In the genomic region with DNA sequence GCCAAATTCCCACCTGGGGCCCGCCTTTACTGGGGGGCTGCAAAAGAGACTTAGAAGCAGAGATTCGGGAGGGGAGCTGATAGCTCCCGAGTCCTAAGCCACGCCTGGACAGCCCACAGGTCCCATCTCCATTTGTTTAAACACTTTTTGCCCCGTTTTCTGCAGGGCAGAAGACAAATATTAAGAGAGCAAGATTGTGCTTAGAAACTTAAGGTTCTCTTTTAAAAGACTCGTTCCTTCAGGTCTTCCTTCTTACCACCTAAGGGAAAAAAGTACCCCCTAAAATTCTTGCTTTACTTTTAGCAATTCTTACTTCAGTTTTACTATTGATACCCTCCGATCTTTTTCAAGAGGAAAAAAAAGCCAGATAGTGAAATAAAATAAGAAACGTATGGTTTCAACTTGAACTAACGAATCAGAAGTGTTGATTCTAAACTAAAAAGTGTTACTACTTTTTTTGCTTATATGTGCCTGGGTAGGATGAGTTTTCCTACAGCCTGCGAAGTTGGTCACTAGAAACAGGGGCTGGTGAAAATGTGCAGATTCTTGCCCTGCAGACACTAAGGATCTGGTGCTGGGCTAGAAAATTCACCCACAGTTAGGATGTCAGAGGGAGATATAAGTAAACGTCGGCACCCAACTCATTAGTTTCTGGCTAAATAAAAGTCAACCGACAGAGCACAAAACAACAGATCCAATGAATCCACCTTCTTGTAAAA, we compare ENCODE assay signal across 12 cellular contexts.
A peak's percentile ranks its signal among the peaks of the same experiment; 100 is the strongest.
DNase-seq lines count a peak whose midpoint lies in the region; ATAC-seq, FAIRE-seq and TF ChIP-seq lines count a peak whose summit lies in the region.
"Had no signal": no experiment of that assay in that cellular context is flagged by ENCODE, and none has a peak within 500 bp of the region (broad histone marks: within the 10 kb centered on the region; RNA-seq: fewer than 3 reads in every experiment).

No MANE protein-coding gene starts in this region.

- peaks cover 0 to 9% of the 10 kb centered on the region in 2 donors for H3K4me1 ChIP-seq in breast epithelium
- H3K4me1 ChIP-seq in GM12878 (ENCODE audit: control insufficient read depth, insufficient read depth, low read length) = peaks cover 9% of the 10 kb centered on the region
- peaks cover 4 to 82% (median 21%) of the 10 kb centered on the region in 4 donors for H3K4me1 ChIP-seq in tibial nerve

- no peak for TF ChIP-seq RAD21 in GM12878 (IDR thresholded peaks at IDR 0.05; ENCODE audit: insufficient read depth, low read depth, low read length)

- H3K4me2 ChIP-seq in GM12878 (ENCODE audit: control insufficient read depth, insufficient read depth) = peak overlapping the region; percentile 9; the same call in 1 of the 2 replicates

- 49% methylated on average over 13 of the region's 13 CpGs for WGBS in GM12878 (ENCODE audit: insufficient coverage, insufficient replicate concordance, low lambda C conversion rate, missing lambda C conversion rate)
- 37 to 45% methylated on average over 13 of the region's 13 CpGs for WGBS in tibial nerve, 2 donors

- BruUV-seq in MCF 10A (replicated peaks; lab: Mats Ljungman, UMichigan) (no TSS peak), GM12878 (replicated peaks; lab: Mats Ljungman, UMichigan) (no TSS peak)

- no peak for TF ChIP-seq POLR2A in breast epithelium (IDR thresholded peaks at IDR 0.05)
- no peak for TF ChIP-seq POLR2A in GM12878 (IDR thresholded peaks at IDR 0.05; ENCODE audit: low read depth, low read length)
- TF ChIP-seq POLR2A in tibial nerve (IDR thresholded peaks at IDR 0.05) = no peak

- H3K36me3 ChIP-seq in breast epithelium = no peaks in the 10 kb centered on the region
- no peaks in the 10 kb centered on the region for H3K36me3 ChIP-seq in GM12878 (ENCODE audit: control insufficient read depth in 2 of 2, insufficient read depth in 2 of 2, low read length in 1 of 2)
- no peaks in the 10 kb centered on the region for H3K36me3 ChIP-seq in tibial nerve
- H3K36me3 ChIP-seq: WERI-Rb-1 had no signal

- SMC1A ChIA-PET in GM12878 (lab: Charles Lee; ENCODE audit: uncharacterized antibody, unreplicated experiment) = interaction anchor here (0.6 kb wide), 1 partner anchor 643 kb away, joined by 3 read pairs; no protein-coding TSS in a partner anchor

- H3K27ac Mint-ChIP-seq in MCF 10A (ENCODE audit: low read depth, unreplicated experiment) = no peak overlapping the region
- H3K27ac Mint-ChIP-seq in mesothelial cell of epicardium = peak overlapping the region; percentile 82

- H3K9me3 ChIP-seq in breast epithelium = no peaks in the 10 kb centered on the region
- peaks cover 15% of the 10 kb centered on the region for H3K9me3 ChIP-seq in GM12878 (replicated peaks; ENCODE audit: control insufficient read depth, insufficient read depth, low read length)
- no peaks in the 10 kb centered on the region for H3K9me3 ChIP-seq in tibial nerve

- no peak for DNase-seq in breast epithelium (ENCODE audit: low spot score in 2 of 2)
- no peak for DNase-seq in MCF 10A (ENCODE audit: unreplicated experiment)
- no peak for DNase-seq in GM12878 (ENCODE audit: low read depth, low spot score)
- DNase-seq in mesothelial cell of epicardium (ENCODE audit: low spot score in 2 of 2, unreplicated experiment in 2 of 2) = no peak
- DNase-seq in tibial nerve (ENCODE audit: low spot score in 2 of 2) = no peak
- DNase-seq in NCI-H1417 treated with DMSO at 0.1 percent for 48 hours (lab: John Stamatoyannopoulos, UW) = no peak
- DNase-seq in stimulated activated naive CD4-positive, alpha-beta T cell treated with Interleukin-2 at 50 U/mL for 16 hours (lab: John Stamatoyannopoulos, UW) = no peak
- DNase-seq: activated effector memory CD4-positive, alpha-beta T cell treated with Interleukin-2 at 50 U/mL for 16 hours; AML-193; NCI-H1930 had no signal

- RAD21 ChIA-PET in GM12878 (lab: Charles Lee; ENCODE audit: unreplicated experiment) = no interaction called here

- H3K27ac ChIP-seq in breast epithelium (peak overlapping the region; percentile 62 to 81), GM12878 (ENCODE audit: control insufficient read depth, insufficient read depth) (no peak overlapping the region), tibial nerve (peak overlapping the region; percentile 64 to 90 (median 76))

- H3K79me2 ChIP-seq in GM12878 (ENCODE audit: control insufficient read depth, insufficient read depth, low read length) = no peaks in the 10 kb centered on the region

- H3K4me3 ChIP-seq in breast epithelium (peak overlapping the region in 2 of 3 donors; percentile 39 to 67), GM12878 (no peak overlapping the region), tibial nerve (peak overlapping the region in 3 of 4 donors; percentile 19 to 38 (median 24))

- CTCF ChIA-PET in MCF 10A (lab: Yijun Ruan, JAX) = interaction anchor here (1.4 to 9.7 kb wide), 4 partner anchors 48 to 592 kb away, joined by 4 to 93 read pairs (median 45); no protein-coding TSS in a partner anchor
- CTCF ChIA-PET in GM12878 (lab: Yijun Ruan, JAX) = interaction anchor here (1.6 to 4.1 kb wide), 3 partner anchors 33 to 287 kb away, joined by 4 to 30 read pairs (median 6); no protein-coding TSS in a partner anchor

- H3K27me3 Mint-ChIP-seq in MCF 10A (ENCODE audit: insufficient read depth, unreplicated experiment) (peaks cover 27% of the 10 kb centered on the region), mesothelial cell of epicardium (ENCODE audit: low read depth) (peaks cover 6% of the 10 kb centered on the region)

- H3K4me3 Mint-ChIP-seq in MCF 10A (ENCODE audit: unreplicated experiment) (no peak overlapping the region), mesothelial cell of epicardium (peak overlapping the region; percentile 49)

- H2AFZ ChIP-seq in GM12878 (ENCODE audit: control insufficient read depth, low read depth, low read length) = no peak overlapping the region

- no peak for TF ChIP-seq EP300 in GM12878 (IDR thresholded peaks at IDR 0.05; ENCODE audit: borderline replicate concordance in 1 of 2, control insufficient read depth in 1 of 2, low read depth in 2 of 2, low read length in 2 of 2)
- TF ChIP-seq EP300 in tibial nerve (IDR thresholded peaks at IDR 0.05) = no peak

- POLR2A ChIA-PET in MCF 10A (lab: Yijun Ruan, JAX) = interaction anchor here (0.7 kb wide), 1 partner anchor 817 kb away, joined by 4 read pairs; no protein-coding TSS in a partner anchor
- POLR2A ChIA-PET in GM12878 (lab: Charles Lee) = no interaction called here

- intact Hi-C loops in breast epithelium (cut with DNase I; ENCODE audit: low total_unique reads) = loop anchor here (5.0 to 10.0 kb wide), 3 partner anchors 186 to 1322 kb away; a partner anchor contains a TSS
- intact Hi-C loops in MCF 10A (cut with micrococcal nuclease) = no loop called here
- intact Hi-C loops in GM12878 (cut with micrococcal nuclease; ENCODE audit: unreplicated experiment) = loop anchor here (5.0 kb wide), 2 partner anchors 131 to 466 kb away; no protein-coding TSS in a partner anchor

- H3K9me3 Mint-ChIP-seq in MCF 10A (ENCODE audit: unreplicated experiment) (no peaks in the 10 kb centered on the region), mesothelial cell of epicardium (no peaks in the 10 kb centered on the region)

- no peak overlapping the region for H3K9ac ChIP-seq in GM12878 (ENCODE audit: control insufficient read depth, insufficient read depth, low read length)

- no peak for FAIRE-seq in GM12878 (lab: Jason Lieb, UNC)

- peaks cover 7 to 78% of the 10 kb centered on the region in 2 donors for H3K27me3 ChIP-seq in breast epithelium
- H3K27me3 ChIP-seq in GM12878 (replicated peaks in 1 of 2; ENCODE audit: control insufficient read depth in 2 of 2, insufficient read depth in 2 of 2, low read length in 1 of 2) = peaks cover 8 to 22% of the 10 kb centered on the region in 2 experiments
- peaks cover 3 to 77% of the 10 kb centered on the region in 2 donors for H3K27me3 ChIP-seq in tibial nerve

- H4K20me1 ChIP-seq in GM12878 (ENCODE audit: control insufficient read depth, insufficient read depth) = no peaks in the 10 kb centered on the region

- H3K4me1 Mint-ChIP-seq in MCF 10A (ENCODE audit: insufficient read depth, unreplicated experiment) = peaks cover 6% of the 10 kb centered on the region
- peaks cover 54% of the 10 kb centered on the region for H3K4me1 Mint-ChIP-seq in mesothelial cell of epicardium

- in situ Hi-C loops in GM12878 (cut with MboI) = loop anchor here (5.0 kb wide), 1 partner anchor 591 kb away; no protein-coding TSS in a partner anchor

- H3K36me3 Mint-ChIP-seq in MCF 10A (ENCODE audit: insufficient read depth, unreplicated experiment) (no peaks in the 10 kb centered on the region), mesothelial cell of epicardium (no peaks in the 10 kb centered on the region)

- TF ChIP-seq CTCF in breast epithelium (IDR thresholded peaks at IDR 0.05) (no peak), MCF 10A (IDR thresholded peaks at IDR 0.05; ENCODE audit: unreplicated experiment) (no peak), GM12878 (IDR thresholded peaks at IDR 0.05 in 2 of 3, conservative IDR thresholded peaks at IDR 0.05 in 1 of 3; ENCODE audit: control insufficient read depth in 2 of 3, extremely low read depth in 1 of 3, insufficient read depth in 1 of 3, low read depth in 3 of 3, low read length in 3 of 3) (no peak), mesothelial cell of epicardium (IDR thresholded peaks at IDR 0.05; ENCODE audit: unreplicated experiment) (no peak), tibial nerve (IDR thresholded peaks at IDR 0.05) (no peak)

- ATAC-seq in GM12878 (no peak), GM21381 (IDR thresholded peaks at IDR 0.05; ENCODE audit: unreplicated experiment) (no peak)

TF ChIP-seq in GM12878, 131 proteins besides CTCF, POLR2A, EP300 and RAD21:
- TF ChIP-seq ZNF274 (IDR thresholded peaks at IDR 0.05; ENCODE audit: insufficient read depth, insufficient read length) (no peak), EZH2 (IDR thresholded peaks at IDR 0.05; ENCODE audit: borderline replicate concordance, control insufficient read depth, low read depth, low read length) (0 out of 2 replicates have a peak, but pooled peaks have one; percentile 17), SUPT20H (IDR thresholded peaks at IDR 0.05; ENCODE audit: borderline replicate concordance, control insufficient read depth, low read depth, low read length) (no peak), NR2F1 (conservative IDR thresholded peaks at IDR 0.05) (no peak), CEBPB (IDR thresholded peaks at IDR 0.05; ENCODE audit: borderline replicate concordance in 1 of 2, low read depth in 2 of 2, low read length in 2 of 2) (no peak)
- TF ChIP-seq, protein P1, sequence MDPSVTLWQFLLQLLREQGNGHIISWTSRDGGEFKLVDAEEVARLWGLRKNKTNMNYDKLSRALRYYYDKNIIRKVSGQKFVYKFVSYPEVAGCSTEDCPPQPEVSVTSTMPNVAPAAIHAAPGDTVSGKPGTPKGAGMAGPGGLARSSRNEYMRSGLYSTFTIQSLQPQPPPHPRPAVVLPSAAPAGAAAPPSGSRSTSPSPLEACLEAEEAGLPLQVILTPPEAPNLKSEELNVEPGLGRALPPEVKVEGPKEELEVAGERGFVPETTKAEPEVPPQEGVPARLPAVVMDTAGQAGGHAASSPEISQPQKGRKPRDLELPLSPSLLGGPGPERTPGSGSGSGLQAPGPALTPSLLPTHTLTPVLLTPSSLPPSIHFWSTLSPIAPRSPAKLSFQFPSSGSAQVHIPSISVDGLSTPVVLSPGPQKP (IDR thresholded peaks at IDR 0.05; ENCODE audit: low read depth, low read length) = no peak
